ENCODE assay signal across 11 cellular contexts in the genomic region with DNA sequence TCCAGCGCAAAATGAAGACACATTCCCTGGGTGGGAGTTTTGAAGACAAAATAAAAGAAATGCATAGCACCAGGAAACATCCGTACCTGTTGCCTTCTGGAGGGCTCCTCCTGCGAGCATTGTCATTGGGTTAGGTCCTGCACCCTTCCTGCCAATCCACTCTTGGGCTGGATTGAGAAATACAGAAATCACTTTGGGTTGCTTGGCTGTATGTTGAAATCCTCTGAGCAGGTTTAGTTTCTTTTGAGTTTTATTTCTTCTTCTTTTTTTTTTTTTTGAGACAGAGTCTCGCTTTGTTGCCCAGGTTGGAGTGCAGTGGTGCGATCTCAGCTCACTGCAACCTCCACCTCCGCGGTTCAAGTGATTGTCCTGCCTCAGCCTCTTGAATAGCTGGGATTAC.
A peak's percentile ranks its signal among the peaks of the same experiment; 100 is the strongest.
DNase-seq lines count a peak whose midpoint lies in the region; FAIRE-seq and TF ChIP-seq lines count a peak whose summit lies in the region.
"Had no signal": no experiment of that assay in that cellular context is flagged by ENCODE, and none has a peak within 500 bp of the region (broad histone marks: within the 10 kb centered on the region; RNA-seq: fewer than 3 reads in every experiment).

No MANE protein-coding gene starts in this region.

- no peak overlapping the region for H2BK12ac ChIP-seq in H1 (ENCODE audit: low read depth, low read length)

- H3K56ac ChIP-seq in H1 (replicated peaks; ENCODE audit: insufficient read length, low read depth, low read length): no peak overlapping the region

- H3K4me3 ChIP-seq in mammary epithelial cell (replicated peaks in 1 of 3; ENCODE audit: insufficient read depth in 1 of 3, low read depth in 2 of 3, low read length in 3 of 3) (no peak overlapping the region), H1 (ENCODE audit: extremely low read depth in 1 of 4, insufficient read depth in 2 of 4, low read depth in 3 of 4, low read length in 4 of 4) (no peak overlapping the region), osteoblast (ENCODE audit: insufficient read depth, low read length) (no peak overlapping the region), breast epithelium (peak overlapping the region in 1 of 3 donors; percentile 3)

- H3K36me3 Mint-ChIP-seq in MCF 10A (ENCODE audit: insufficient read depth, unreplicated experiment): no peaks in the 10 kb centered on the region
- no peaks in the 10 kb centered on the region for H3K36me3 Mint-ChIP-seq in type B pancreatic cell

- no peaks in the 10 kb centered on the region for H3K9me3 Mint-ChIP-seq in MCF 10A (ENCODE audit: unreplicated experiment)
- H3K9me3 Mint-ChIP-seq in type B pancreatic cell: no peaks in the 10 kb centered on the region
- H3K9me3 Mint-ChIP-seq: neural crest cell had no signal

- no peak overlapping the region for H2AFZ ChIP-seq in mammary epithelial cell (ENCODE audit: low read depth, low read length)
- 0 out of 2 replicates have a peak overlapping the region, but pooled peaks have one; percentile 89 for H2AFZ ChIP-seq in H1 (ENCODE audit: low read length)
- no peak overlapping the region for H2AFZ ChIP-seq in osteoblast (ENCODE audit: low read length)

- no peak overlapping the region for H2BK120ac ChIP-seq in H1 (replicated peaks; ENCODE audit: low read depth, low read length)

- intact Hi-C loops in MCF 10A (cut with micrococcal nuclease): loop anchor here (5.0 kb wide), 2 partner anchors 42 to 63 kb away; no protein-coding TSS in a partner anchor
- intact Hi-C loops in mammary epithelial cell (cut with micrococcal nuclease): no loop called here
- intact Hi-C loops in breast epithelium (cut with DNase I; ENCODE audit: low total_unique reads): loop anchor here (5.0 kb wide), 1 partner anchor 512 kb away; no protein-coding TSS in a partner anchor

- H4K91ac ChIP-seq in H1 (replicated peaks; ENCODE audit: insufficient read length, low read length): no peak overlapping the region

- H3K79me2 ChIP-seq in mammary epithelial cell (ENCODE audit: insufficient read depth, low read length) (no peaks in the 10 kb centered on the region), H1 (ENCODE audit: control insufficient read depth in 1 of 2, insufficient read depth in 2 of 2, low read length in 2 of 2) (no peaks in the 10 kb centered on the region), osteoblast (ENCODE audit: insufficient read depth, low read length) (no peaks in the 10 kb centered on the region)

- H3K27ac ChIP-seq in mammary epithelial cell (ENCODE audit: insufficient read depth, low read depth, low read length) (no peak overlapping the region), H1 (ENCODE audit: low read depth, low read length) (no peak overlapping the region), osteoblast (ENCODE audit: low read depth, low read length) (no peak overlapping the region), breast epithelium (peak overlapping the region in 1 of 2 donors; percentile 84)

- no peak for FAIRE-seq in H1 (lab: Jason Lieb, UNC)
- FAIRE-seq: islet of Langerhans had no signal

- no peaks in the 10 kb centered on the region for H3K9me3 ChIP-seq in mammary epithelial cell (replicated peaks; ENCODE audit: insufficient read depth, low read length)
- no peaks in the 10 kb centered on the region for H3K9me3 ChIP-seq in H1 (ENCODE audit: insufficient read depth in 2 of 2, low read depth in 1 of 2, low read length in 1 of 2)
- H3K9me3 ChIP-seq in osteoblast (ENCODE audit: low read depth, low read length): no peaks in the 10 kb centered on the region
- no peaks in the 10 kb centered on the region for H3K9me3 ChIP-seq in breast epithelium

- BruUV-seq in MCF 10A (replicated peaks; lab: Mats Ljungman, UMichigan): no TSS peak
- BruUV-seq in mammary epithelial cell (replicated peaks; lab: Mats Ljungman, UMichigan): no TSS peak

- H3K14ac ChIP-seq in H1 (ENCODE audit: insufficient read length): no peak overlapping the region

- dilution Hi-C loops in mammary epithelial cell (cut with HindIII; ENCODE audit: low sequenced_read_pairs): loop anchor here (5.0 kb wide), 1 partner anchor 42 kb away; no protein-coding TSS in a partner anchor

- H3K4me2 ChIP-seq in mammary epithelial cell (ENCODE audit: insufficient read depth, low read depth, low read length): no peak overlapping the region
- H3K4me2 ChIP-seq in H1 (ENCODE audit: insufficient read depth in 1 of 2, low read depth in 2 of 2, low read length in 2 of 2): no peak overlapping the region
- no peak overlapping the region for H3K4me2 ChIP-seq in osteoblast (ENCODE audit: insufficient read depth, low read length)

- H3K18ac ChIP-seq in H1 (ENCODE audit: extremely low read depth, low read length): no peak overlapping the region

- TF ChIP-seq CTCF in MCF 10A (IDR thresholded peaks at IDR 0.05; ENCODE audit: unreplicated experiment) (no peak), mammary epithelial cell (conservative IDR thresholded peaks at IDR 0.05 in 1 of 2, IDR thresholded peaks at IDR 0.05 in 1 of 2; ENCODE audit: extremely low read depth in 1 of 2, insufficient read depth in 1 of 2, low read depth in 1 of 2, low read length in 2 of 2) (no peak), H1 (IDR thresholded peaks at IDR 0.05; ENCODE audit: control extremely low read depth in 1 of 3, insufficient read depth in 1 of 3, low read depth in 1 of 3, low read length in 3 of 3) (no peak), type B pancreatic cell (conservative IDR thresholded peaks at IDR 0.05) (no peak), osteoblast (IDR thresholded peaks at IDR 0.05; ENCODE audit: extremely low read depth, low read depth, low read length) (no peak), breast epithelium (IDR thresholded peaks at IDR 0.05) (no peak)

- no peak overlapping the region for H2BK15ac ChIP-seq in H1 (ENCODE audit: low read length)

- no peak for TF ChIP-seq EP300 in H1 (IDR thresholded peaks at IDR 0.05; ENCODE audit: borderline replicate concordance in 1 of 2, low read depth in 2 of 2, low read length in 2 of 2)

- TF ChIP-seq RAD21 in H1 (IDR thresholded peaks at IDR 0.05 in 1 of 2, conservative IDR thresholded peaks at IDR 0.05 in 1 of 2; ENCODE audit: low read depth in 2 of 2, low read length in 2 of 2): no peak

- H3K9ac ChIP-seq in mammary epithelial cell (ENCODE audit: insufficient read depth, low read length): no peak overlapping the region
- H3K9ac ChIP-seq in H1 (replicated peaks in 1 of 4; ENCODE audit: extremely low read depth in 1 of 4, low read depth in 3 of 4, low read length in 3 of 4): no peak overlapping the region

- H3K36me3 ChIP-seq in mammary epithelial cell (ENCODE audit: insufficient read depth, low read length): no peaks in the 10 kb centered on the region
- no peaks in the 10 kb centered on the region for H3K36me3 ChIP-seq in H1 (ENCODE audit: control insufficient read depth in 2 of 4, insufficient read depth in 4 of 4, low read length in 3 of 4)
- no peaks in the 10 kb centered on the region for H3K36me3 ChIP-seq in osteoblast (ENCODE audit: insufficient read depth, low read length)
- H3K36me3 ChIP-seq in breast epithelium: no peaks in the 10 kb centered on the region

- H3K4me3 Mint-ChIP-seq in MCF 10A (ENCODE audit: unreplicated experiment) (no peak overlapping the region), type B pancreatic cell (peak overlapping the region; percentile 23)
- H3K4me3 Mint-ChIP-seq: neural crest cell had no signal

- no peaks in the 10 kb centered on the region for H3K27me3 ChIP-seq in mammary epithelial cell (ENCODE audit: insufficient read depth, low read length)
- no peaks in the 10 kb centered on the region for H3K27me3 ChIP-seq in H1 (replicated peaks in 1 of 4; ENCODE audit: control insufficient read depth in 3 of 4, extremely low read depth in 1 of 4, insufficient read depth in 3 of 4, low read length in 3 of 4)
- no peaks in the 10 kb centered on the region for H3K27me3 ChIP-seq in osteoblast (ENCODE audit: insufficient read depth, low read length)
- no peaks in the 10 kb centered on the region for H3K27me3 ChIP-seq in breast epithelium

- H3K27ac Mint-ChIP-seq in MCF 10A (ENCODE audit: low read depth, unreplicated experiment) (peak overlapping the region; percentile 84), type B pancreatic cell (peak overlapping the region; percentile 94)

- H3K23me2 ChIP-seq in H1 (ENCODE audit: low read depth, low read length): no peaks in the 10 kb centered on the region

- H3K4ac ChIP-seq in H1 (replicated peaks; ENCODE audit: insufficient read length, low read depth, low read length): no peak overlapping the region

- CTCF ChIA-PET in MCF 10A (lab: Yijun Ruan, JAX): interaction anchor here (1.2 to 2.4 kb wide), 4 partner anchors 11 to 55 kb away, joined by 3 to 17 read pairs (median 5); no protein-coding TSS in a partner anchor
- CTCF ChIA-PET in mammary epithelial cell (lab: Charles Lee; ENCODE audit: low non-redundant PET): no interaction called here
- CTCF ChIA-PET in H1 (lab: Charles Lee; ENCODE audit: partially characterized antibody): interaction anchor here (1.7 kb wide), 1 partner anchor 81 kb away, joined by 5 read pairs; no protein-coding TSS in a partner anchor

- no peak overlapping the region for H2AK5ac ChIP-seq in H1 (ENCODE audit: low read depth, low read length)

- no peak overlapping the region for H3K23ac ChIP-seq in H1 (ENCODE audit: insufficient read length)

- in situ Hi-C loops in mammary epithelial cell (cut with MboI; ENCODE audit: low sequenced_read_pairs in 2 of 2): no loop called here

- no peaks in the 10 kb centered on the region for H3K79me1 ChIP-seq in H1 (ENCODE audit: low read depth, low read length)

- no peak overlapping the region for H4K8ac ChIP-seq in H1 (ENCODE audit: extremely low read depth, insufficient read depth, low read length)

- 83% methylated on average over 7 of the region's 7 CpGs for WGBS in mammary epithelial cell (ENCODE audit: low coverage, missing lambda C conversion rate)
- WGBS in H1 (ENCODE audit: extremely low coverage in 1 of 2, insufficient coverage in 1 of 2, insufficient read length in 1 of 2, insufficient replicate concordance in 2 of 2, low coverage in 1 of 2, low lambda C conversion rate in 2 of 2, missing lambda C conversion rate in 1 of 2), 2 experiments: 75% methylated on average over 5 of the region's 7 CpGs; no CpG with 5 or more reads in 1 of the 2 experiments

- H3K4me1 ChIP-seq in mammary epithelial cell (ENCODE audit: insufficient read depth, low read length): peaks cover 24% of the 10 kb centered on the region
- H3K4me1 ChIP-seq in H1 (replicated peaks in 1 of 4; ENCODE audit: control insufficient read depth in 3 of 4, insufficient read depth in 4 of 4, low read length in 3 of 4): no peaks in the 10 kb centered on the region
- no peaks in the 10 kb centered on the region for H3K4me1 ChIP-seq in osteoblast (ENCODE audit: insufficient read depth, low read length)
- H3K4me1 ChIP-seq in breast epithelium: peaks cover 0 to 12% of the 10 kb centered on the region in 2 donors

- no peak overlapping the region for H2BK20ac ChIP-seq in H1 (ENCODE audit: low read length)

- POLR2A ChIA-PET in MCF 10A (lab: Yijun Ruan, JAX) (interaction anchor here (0.7 to 7.2 kb wide), 6 partner anchors 10 to 69 kb away, joined by 3 to 98 read pairs (median 34); no protein-coding TSS in a partner anchor), H1 (lab: Charles Lee; ENCODE audit: partially characterized antibody) (no interaction called here)

- peak; percentile 50 for DNase-seq in MCF 10A (ENCODE audit: unreplicated experiment)
- no peak for DNase-seq in mammary epithelial cell
- peak; percentile 80 for DNase-seq in NCI-H2029 (lab: John Stamatoyannopoulos, UW)
- DNase-seq in H1 (ENCODE audit: low read depth in 1 of 2, low spot score in 2 of 2): no peak
- DNase-seq in type B pancreatic cell (ENCODE audit: extremely low spot score, unreplicated experiment): no peak
- no peak for DNase-seq in osteoblast (ENCODE audit: insufficient read length, low spot score, missing footprints)
- DNase-seq in NCI-H526 treated with DMSO at 0.1 percent for 48 hours (lab: John Stamatoyannopoulos, UW): no peak
- DNase-seq in breast epithelium (ENCODE audit: low spot score in 2 of 2): no peak
- DNase-seq: NCI-H524 had no signal

- H3K4me1 Mint-ChIP-seq in MCF 10A (ENCODE audit: insufficient read depth, unreplicated experiment) (peaks cover 35% of the 10 kb centered on the region), type B pancreatic cell (ENCODE audit: unreplicated experiment) (peaks cover 8% of the 10 kb centered on the region)
- H3K4me1 Mint-ChIP-seq: neural crest cell had no signal

- no peak overlapping the region for H2BK5ac ChIP-seq in H1 (ENCODE audit: low read depth, low read length)

- TF ChIP-seq POLR2A in H1 (IDR thresholded peaks at IDR 0.05; ENCODE audit: control extremely low read depth in 1 of 2, low read depth in 2 of 2, low read length in 2 of 2): no peak
- TF ChIP-seq POLR2A in breast epithelium (IDR thresholded peaks at IDR 0.05): no peak

- no peak overlapping the region for H4K5ac ChIP-seq in H1 (ENCODE audit: insufficient read length, low read depth, low read length)

- no peaks in the 10 kb centered on the region for H3K27me3 Mint-ChIP-seq in MCF 10A (ENCODE audit: insufficient read depth, unreplicated experiment)
- H3K27me3 Mint-ChIP-seq in type B pancreatic cell: no peaks in the 10 kb centered on the region

- no peaks in the 10 kb centered on the region for H4K20me1 ChIP-seq in mammary epithelial cell (ENCODE audit: insufficient read depth, low read length)
- H4K20me1 ChIP-seq in H1 (replicated peaks in 1 of 2; ENCODE audit: control insufficient read depth in 1 of 2, insufficient read depth in 2 of 2, low read length in 2 of 2): no peaks in the 10 kb centered on the region
- H4K20me1 ChIP-seq in osteoblast (ENCODE audit: insufficient read depth, low read length): no peaks in the 10 kb centered on the region

Comparison
In these comparisons a context has a peak if more than half of its experiments do, and no peak if none do; other contexts are left out.
1. DNase-seq: peak in MCF 10A (single experiment) and NCI-H2029 (single experiment); none in mammary epithelial cell (single experiment), H1 (0 of 2), type B pancreatic cell (single experiment), osteoblast (single experiment), NCI-H526 treated with DMSO at 0.1 percent for 48 hours (single experiment) and breast epithelium (0 of 2).